In genomic region chr1:230332429-230333088, GRCh38 we compare ENCODE assay signal across 22 cellular contexts.
DNase-seq lines count a peak whose midpoint lies in the region; ATAC-seq, FAIRE-seq and TF ChIP-seq lines count a peak whose summit lies in the region.
"Had no signal": no experiment of that assay in that cellular context is flagged by ENCODE, and none has a peak within 500 bp of the region (broad histone marks: within the 10 kb centered on the region; RNA-seq: fewer than 3 reads in every experiment).

No MANE protein-coding gene starts in this region.

- TF ChIP-seq CTCF in left ventricle myocardium inferior (IDR thresholded peaks at IDR 0.05; ENCODE audit: borderline replicate concordance), result no peak
- TF ChIP-seq CTCF in neural progenitor cell (IDR thresholded peaks at IDR 0.05), result no peak

- no peaks in the 10 kb centered on the region for H3K79me2 ChIP-seq in neural progenitor cell (ENCODE audit: low read depth)

- peak overlapping the region; percentile 93 for H3K27ac Mint-ChIP-seq in neural progenitor cell
- H3K27ac Mint-ChIP-seq: activated CD8-positive, alpha-beta memory T cell treated with anti-CD3 and anti-CD28 coated beads, Interleukin-2, amount 10 ng/mL, durations not matched to agents 7 days and 5 days had no signal

- H3K27me3 ChIP-seq in left ventricle myocardium inferior (ENCODE audit: low read depth), result no peaks in the 10 kb centered on the region
- H3K27me3 ChIP-seq in iPS-20b (ENCODE audit: insufficient read depth, low read length), result no peaks in the 10 kb centered on the region
- no peaks in the 10 kb centered on the region for H3K27me3 ChIP-seq in neural progenitor cell
- H3K27me3 ChIP-seq: sigmoid colon, thyroid gland had no signal

- no peak for TF ChIP-seq POLR2A in GM12892 (IDR thresholded peaks at IDR 0.05; ENCODE audit: low read depth, low read length)

- FAIRE-seq in GM12892 (lab: Jason Lieb, UNC), result no peak

- peak overlapping the region; percentile 81 for H3K4me2 ChIP-seq in neural progenitor cell

- peaks cover 6% of the 10 kb centered on the region for H3K4me1 ChIP-seq in left ventricle myocardium inferior
- H3K4me1 ChIP-seq in iPS-20b (ENCODE audit: insufficient read depth, low read length), result peaks cover 4% of the 10 kb centered on the region
- peaks cover 14% of the 10 kb centered on the region for H3K4me1 ChIP-seq in neural progenitor cell
- H3K4me1 ChIP-seq: lower lobe of right lung, thyroid gland had no signal

- H3K36me3 ChIP-seq in left ventricle myocardium inferior (no peaks in the 10 kb centered on the region), iPS-20b (ENCODE audit: insufficient read depth, low read depth, low read length) (peaks cover 12% of the 10 kb centered on the region; the same call in 1 of the 2 replicates), neural progenitor cell (no peaks in the 10 kb centered on the region)
- H3K36me3 ChIP-seq: lower lobe of right lung, sigmoid colon, thyroid gland had no signal

- H3K27ac ChIP-seq in left ventricle myocardium inferior (replicated peaks) (no peak overlapping the region), iPS-20b (ENCODE audit: low read length) (peak overlapping the region; percentile 35), neural progenitor cell (peak overlapping the region; percentile 92)
- H3K27ac ChIP-seq: lower lobe of right lung, sigmoid colon, thyroid gland had no signal

- peak overlapping the region; percentile 93 for H2AFZ ChIP-seq in neural progenitor cell (replicated peaks)

- no peak overlapping the region for H3K4me3 ChIP-seq in left ventricle myocardium inferior
- peak overlapping the region; percentile 69 for H3K4me3 ChIP-seq in iPS-20b (ENCODE audit: low read length)
- peak overlapping the region; percentile 54 for H3K4me3 ChIP-seq in neural progenitor cell
- H3K4me3 ChIP-seq: lower lobe of right lung, thyroid gland had no signal

- H3K9me3 ChIP-seq in left ventricle myocardium inferior (replicated peaks) (no peaks in the 10 kb centered on the region), iPS-20b (ENCODE audit: insufficient read depth, low read depth, low read length) (no peaks in the 10 kb centered on the region), neural progenitor cell (ENCODE audit: low read depth) (no peaks in the 10 kb centered on the region)
- H3K9me3 ChIP-seq: lower lobe of right lung, sigmoid colon, thyroid gland had no signal

- peaks cover 17% of the 10 kb centered on the region for H3K4me1 Mint-ChIP-seq in neural progenitor cell
- H3K4me1 Mint-ChIP-seq: CD14-positive monocyte had no signal

- no peaks in the 10 kb centered on the region for H3K9me3 Mint-ChIP-seq in neural progenitor cell
- H3K9me3 Mint-ChIP-seq: naive thymus-derived CD8-positive, alpha-beta T cell had no signal

- no peak for ATAC-seq in Right ventricle myocardium inferior
- no peak for ATAC-seq in GM21717 (IDR thresholded peaks at IDR 0.05; ENCODE audit: unreplicated experiment)
- ATAC-seq: activated CD4-positive, CD25-positive, alpha-beta regulatory T cell treated with anti-CD3 and anti-CD28 coated beads, Interleukin-2, amount 50 U/mL, for 24 hours; activated CD8-positive, alpha-beta memory T cell treated with anti-CD3 and anti-CD28 coated beads, Interleukin-2, amount 10 ng/mL, durations not matched to agents 7 days and 5 days; naive thymus-derived CD8-positive, alpha-beta T cell had no signal

- H3F3A ChIP-seq in neural progenitor cell (ENCODE audit: low read depth), result peaks cover 24% of the 10 kb centered on the region

- no peaks in the 10 kb centered on the region for H4K20me1 ChIP-seq in neural progenitor cell (ENCODE audit: low read depth)

- H3K4me3 Mint-ChIP-seq in neural progenitor cell, result peak overlapping the region; percentile 79
- H3K4me3 Mint-ChIP-seq: activated CD8-positive, alpha-beta memory T cell treated with anti-CD3 and anti-CD28 coated beads, Interleukin-2, amount 10 ng/mL, durations not matched to agents 7 days and 5 days had no signal

- peaks cover 3% of the 10 kb centered on the region for H3K27me3 Mint-ChIP-seq in neural progenitor cell (ENCODE audit: insufficient read depth, low read depth)

- peaks cover 10% of the 10 kb centered on the region for H3K36me3 Mint-ChIP-seq in neural progenitor cell
- H3K36me3 Mint-ChIP-seq: activated CD8-positive, alpha-beta memory T cell treated with anti-CD3 and anti-CD28 coated beads, Interleukin-2, amount 10 ng/mL, durations not matched to agents 7 days and 5 days; CD14-positive monocyte; naive thymus-derived CD8-positive, alpha-beta T cell had no signal

- intact Hi-C loops in Right ventricle myocardium inferior (cut with DNase I) (no loop called here), left ventricle myocardium inferior (cut with micrococcal nuclease) (no loop called here)

- H3K9ac ChIP-seq in iPS-20b (ENCODE audit: low read depth, low read length) (peak overlapping the region; percentile 76), neural progenitor cell (peak overlapping the region; percentile 45)

- DNase-seq in Right ventricle myocardium inferior (ENCODE audit: missing footprints), result peak; percentile 51
- DNase-seq in left ventricle myocardium inferior, result no peak
- DNase-seq in neural progenitor cell (ENCODE audit: low spot score), result peak; percentile 61
- DNase-seq in SIG-M5 (lab: John Stamatoyannopoulos, UW), result no peak
- no peak for DNase-seq in activated naive CD4-positive, alpha-beta T cell treated with Interleukin-2 at 50 U/mL for 16 hours
- no peak for DNase-seq in GM12892 (ENCODE audit: insufficient read length)
- DNase-seq: 8988T; activated CD8-positive, alpha-beta memory T cell treated with anti-CD3 and anti-CD28 coated beads, Interleukin-2, amount 10 ng/mL, durations not matched to agents 7 days and 5 days; activated effector memory CD4-positive, alpha-beta T cell treated with Interleukin-2 at 50 U/mL for 16 hours; DMS53; effector memory CD4-positive, alpha-beta T cell; lower lobe of right lung; MV-4-11; naive thymus-derived CD8-positive, alpha-beta T cell; NCI-H2081; sigmoid colon; stimulated activated CD4-positive, alpha-beta T cell treated with anti-CD3 and anti-CD28 coated beads, Interleukin-2, amount 100 ng/mL, for 48 hours; thyroid gland had no signal

Comparison
In these comparisons a context has a peak if more than half of its experiments do, and no peak if none do; other contexts are left out.
1. DNase-seq: peak in Right ventricle myocardium inferior (single experiment) and neural progenitor cell (single experiment); none in left ventricle myocardium inferior (single experiment), SIG-M5 (single experiment), activated naive CD4-positive, alpha-beta T cell treated with Interleukin-2 at 50 U/mL for 16 hours (single experiment) and GM12892 (single experiment).